ENCODE assay signal across 22 cellular contexts in genomic region chr11:66365166-66365565, GRCh38. TPM values are rescaled to one million over a fixed set of nuclear protein-coding genes. Genes with fewer than 3 reads are reported as not detected.
"Had no signal": no experiment of that assay in that cellular context is flagged by ENCODE, and none has a peak within 500 bp of the region (broad histone marks: within the 10 kb centered on the region; RNA-seq: fewer than 3 reads in every experiment).

No MANE protein-coding gene starts in this region.

- H3K9me3 ChIP-seq: body of pancreas, colonic mucosa, prostate gland, stomach, testis had no signal

- DNase-seq: activated CD4-positive, alpha-beta memory T cell treated with anti-CD3 and anti-CD28 coated beads for 36 hours; activated CD4-positive, alpha-beta T cell treated with anti-CD3 and anti-CD28 coated beads for 36 hours; activated naive CD4-positive, alpha-beta T cell treated with Interleukin-2 at 50 U/mL for 16 hours; activated naive CD8-positive, alpha-beta T cell treated with anti-CD3 and anti-CD28 coated beads, Interleukin-2, amount 10 ng/mL, durations not matched to agents 7 days and 5 days; amygdala; body of pancreas; caudate nucleus; colonic mucosa; erythroblast; head of caudate nucleus; kidney; midbrain; right cardiac atrium; small intestine; stimulated activated CD4-positive, alpha-beta T cell treated with anti-CD3 and anti-CD28 coated beads, Interleukin-4, amount 100 ng/mL, for 1 hour; stomach; testis had no signal

- H3K36me3 ChIP-seq: colonic mucosa, prostate gland had no signal

- H3K4me1 ChIP-seq: colonic mucosa, prostate gland, testis had no signal

- H3K4me3 ChIP-seq: body of pancreas, colonic mucosa, lung, prostate gland, stomach, testis had no signal

- H3K27me3 ChIP-seq: body of pancreas, colonic mucosa, stomach, testis had no signal

- H3K27ac ChIP-seq: body of pancreas, colonic mucosa, prostate gland, testis had no signal

- ATAC-seq: activated CD4-positive, alpha-beta T cell treated with anti-CD3 and anti-CD28 coated beads for 36 hours; body of pancreas; right cardiac atrium; stimulated activated effector memory CD8-positive, alpha-beta T cell treated with anti-CD3 and anti-CD28 coated beads, Interleukin-12 subunit alpha, Interleukin-12 subunit beta, amount 100 ng/mL, for 72 hours; WTC11 had no signal

RNA-seq across cellular contexts. Expression of gene CD248, which starts 48.3 kb away (rescaled TPM):
- total RNA-seq: activated CD4-positive, alpha-beta memory T cell treated with anti-CD3 and anti-CD28 coated beads for 36 hours; activated T-helper 2 cell treated with anti-CD3 and anti-CD28 coated beads, Interferon-gamma antibody, Interleukin-2, Interleukin-4, amounts not matched to agents 10 μg/mL and 5 μg/mL and 100 μg/mL, durations not matched to agents 14 hours and 24 hours and 36 hours had no signal
